Comparison of ENCODE assay signal across 12 cellular contexts in the genomic region with DNA sequence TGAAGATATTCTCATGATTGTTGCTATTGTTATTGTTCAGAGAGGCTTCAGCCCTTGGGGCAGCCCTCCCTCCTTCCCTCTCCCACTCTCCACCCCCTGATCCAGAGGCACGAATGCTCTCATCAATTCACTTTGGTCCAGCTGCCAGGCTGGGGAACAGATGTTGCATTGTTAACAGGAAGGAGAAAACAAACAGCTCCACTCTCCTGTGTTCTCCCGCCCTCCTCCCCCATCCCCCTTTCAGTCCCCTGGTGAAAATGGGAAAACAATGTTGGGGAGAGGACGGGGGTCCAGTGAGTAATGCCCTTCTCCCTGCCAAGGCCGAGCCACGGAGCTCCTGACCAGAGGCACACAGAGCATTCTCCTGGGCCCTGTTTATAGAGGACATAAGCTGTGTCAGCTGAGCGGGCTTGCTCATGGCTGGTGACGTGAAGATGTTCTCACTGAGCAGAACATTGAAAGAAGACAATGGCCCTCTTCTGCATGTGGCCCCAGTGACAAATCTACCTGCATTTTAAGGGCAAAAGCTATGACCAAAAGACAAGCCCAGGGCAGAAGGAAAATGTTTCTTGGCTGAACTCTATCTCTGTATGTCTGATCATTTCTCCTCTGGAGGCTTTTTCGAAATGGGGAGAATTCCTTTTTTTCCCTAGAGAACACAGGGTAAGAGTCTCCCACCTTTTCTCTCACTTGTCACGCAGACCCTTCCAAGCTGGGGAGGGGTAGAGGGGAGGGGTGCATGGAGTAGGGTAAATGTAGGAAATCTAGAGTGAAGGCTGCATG.
DNase-seq lines count a peak whose midpoint lies in the region; ATAC-seq and TF ChIP-seq lines count a peak whose summit lies in the region.
"Had no signal": no experiment of that assay in that cellular context is flagged by ENCODE, and none has a peak within 500 bp of the region (broad histone marks: within the 10 kb centered on the region; RNA-seq: fewer than 3 reads in every experiment).

No MANE protein-coding gene starts in this region.

- DNase-seq in Right ventricle myocardium inferior (ENCODE audit: missing footprints) (no peak), right atrium auricular region (ENCODE audit: low spot score) (no peak), astrocyte of the hippocampus (ENCODE audit: low read depth, low spot score) (peak; percentile 36), left colon (no peak), vagina (ENCODE audit: extremely low spot score in 2 of 2) (no peak), ureter (ENCODE audit: low spot score) (no peak)
- DNase-seq: AML-193, NCI-H2081 treated with DMSO at 0.1 percent for 48 hours, right lobe of liver had no signal

- no peaks in the 10 kb centered on the region for H3K9me3 ChIP-seq in right atrium auricular region
- no peaks in the 10 kb centered on the region for H3K9me3 ChIP-seq in vagina
- H3K9me3 ChIP-seq: right lobe of liver had no signal

- H3K36me3 ChIP-seq in right atrium auricular region (no peaks in the 10 kb centered on the region), vagina (no peaks in the 10 kb centered on the region)
- H3K36me3 ChIP-seq: right lobe of liver had no signal

- H3K4me1 ChIP-seq in right atrium auricular region (no peaks in the 10 kb centered on the region), vagina (peaks cover 12% of the 10 kb centered on the region)

- ATAC-seq in Right ventricle myocardium inferior: peak; percentile 86
- peak; percentile 41 for ATAC-seq in left colon
- ATAC-seq in HG03378 (IDR thresholded peaks at IDR 0.05; ENCODE audit: unreplicated experiment): no peak
- no peak for ATAC-seq in GM19328 (IDR thresholded peaks at IDR 0.05; ENCODE audit: unreplicated experiment)
- ATAC-seq: activated T-helper 17 cell treated with anti-CD3 and anti-CD28 coated beads, Interleukin-2, amount 50 U/mL, for 72 hours had no signal

- TF ChIP-seq CTCF in right atrium auricular region (IDR thresholded peaks at IDR 0.05) (no peak), vagina (IDR thresholded peaks at IDR 0.05) (no peak)

- H3K27me3 ChIP-seq in right atrium auricular region (no peaks in the 10 kb centered on the region), vagina (no peaks in the 10 kb centered on the region)
- H3K27me3 ChIP-seq: right lobe of liver had no signal

- no peak overlapping the region for H3K4me3 ChIP-seq in right atrium auricular region
- no peak overlapping the region for H3K4me3 ChIP-seq in vagina
- H3K4me3 ChIP-seq: right lobe of liver had no signal

- TF ChIP-seq POLR2A in vagina (IDR thresholded peaks at IDR 0.05): no peak

- intact Hi-C loops in Right ventricle myocardium inferior (cut with DNase I) (no loop called here), left colon (cut with DNase I, micrococcal nuclease) (no loop called here), vagina (cut with DNase I) (no loop called here)

- H3K27ac ChIP-seq in right atrium auricular region: peak overlapping the region in 1 of 2 donors; percentile 3
- H3K27ac ChIP-seq in vagina: peak overlapping the region; percentile 64
- H3K27ac ChIP-seq: right lobe of liver had no signal

Comparison
In these comparisons a context has a peak if more than half of its experiments do, and no peak if none do; other contexts are left out.
1. ATAC-seq: peak in Right ventricle myocardium inferior (single experiment) and left colon (single experiment); none in HG03378 (single experiment) and GM19328 (single experiment).